Comparison of ENCODE assay signal across 8 cellular contexts in the genomic region with DNA sequence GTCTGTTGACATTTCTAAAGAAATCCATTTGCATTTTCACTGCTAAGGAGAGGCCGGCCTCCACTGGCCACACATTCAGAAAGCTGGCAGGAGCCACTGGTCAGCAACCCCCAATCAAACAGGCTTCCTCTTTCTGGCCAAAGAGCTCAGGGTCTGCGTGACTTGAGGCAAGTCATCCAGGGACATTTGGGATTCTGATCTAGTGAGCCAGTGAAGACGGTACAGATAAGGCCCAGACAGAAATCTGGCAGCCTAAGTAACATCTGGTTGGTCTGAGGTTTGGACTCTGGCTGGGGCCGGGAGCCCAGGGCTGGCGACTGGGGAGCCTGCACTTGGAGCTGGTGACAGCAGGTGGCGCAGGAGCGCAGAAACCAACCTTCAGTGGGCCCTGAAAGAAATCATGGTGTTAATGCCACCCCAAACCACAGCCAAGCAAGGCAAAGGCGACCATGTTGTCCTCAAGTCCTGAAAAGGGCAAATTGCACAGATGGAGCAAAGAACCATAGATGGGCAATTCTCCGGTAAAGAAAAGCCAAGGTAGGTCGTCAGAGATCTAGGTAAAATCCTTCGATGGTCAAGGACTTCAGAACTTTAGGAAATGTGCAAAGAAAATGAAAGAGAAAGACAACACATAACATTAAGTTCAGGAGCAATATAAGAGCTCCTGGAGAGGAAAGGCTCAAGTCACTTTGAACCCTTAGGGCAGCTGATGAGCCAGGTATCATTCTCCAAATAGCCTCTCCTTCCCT.
DNase-seq lines count a peak whose midpoint lies in the region; ATAC-seq lines count a peak whose summit lies in the region.

No MANE protein-coding gene starts in this region.

- ATAC-seq in HG03460 (IDR thresholded peaks at IDR 0.05; ENCODE audit: unreplicated experiment) (peak; percentile 84), left colon (peak; percentile 54), GM18519 (IDR thresholded peaks at IDR 0.05; ENCODE audit: low FRiP score, unreplicated experiment) (no peak)

- intact Hi-C loops in left colon (cut with DNase I, micrococcal nuclease) = loop anchor here in 1 of 2 donors (5.0 kb wide), 1 partner anchor 292 kb away; no protein-coding TSS in a partner anchor

- peak; percentile 15 for DNase-seq in COLO668 (lab: John Stamatoyannopoulos, UW; ENCODE audit: unreplicated experiment)
- DNase-seq in GM19238 (ENCODE audit: insufficient read length, low spot score) = peak; percentile 25
- DNase-seq in RPMI7951 (ENCODE audit: low read depth) = peak; percentile 99
- peak; percentile 30 for DNase-seq in cerebellum (ENCODE audit: low spot score)
- peak; percentile 30 to 56 for DNase-seq in left colon
- peak; percentile 13 to 25 for DNase-seq in stimulated activated CD4-positive, alpha-beta T cell treated with anti-CD3 and anti-CD28 coated beads, Interleukin-4, amount 100 ng/mL, for 48 hours (ENCODE audit: low read depth in 2 of 2)

Comparison
In these comparisons a context has a peak if more than half of its experiments do, and no peak if none do; other contexts are left out.
1. DNase-seq: peak in every context shown above with its lines; median percentile 99 in RPMI7951; 43 in left colon; 30 in cerebellum; 25 in GM19238; 19 in stimulated activated CD4-positive, alpha-beta T cell treated with anti-CD3 and anti-CD28 coated beads, Interleukin-4, amount 100 ng/mL, for 48 hours; 15 in COLO668.